Comparison of ENCODE assay signal across 8 cellular contexts in genomic region chr19:10095948-10096614, GRCh38. TPM values are rescaled to one million over a fixed set of nuclear protein-coding genes. Genes with fewer than 3 reads are reported as not detected.
DNase-seq lines count a peak whose midpoint lies in the region; ATAC-seq, FAIRE-seq and TF ChIP-seq lines count a peak whose summit lies in the region.

No MANE protein-coding gene starts in this region.

- H3K36me3 Mint-ChIP-seq in T-cell = peaks cover 18% of the 10 kb centered on the region

- POLR2A ChIA-PET in T-cell (lab: Charles Lee) = interaction anchor here in 1 of 2 donors (0.6 kb wide), 1 partner anchor 46 kb away, joined by 5 read pairs; no protein-coding TSS in a partner anchor

- no peaks in the 10 kb centered on the region for H3K9me3 ChIP-seq in right atrium auricular region
- no peaks in the 10 kb centered on the region for H3K9me3 ChIP-seq in uterus

- H3K27ac Mint-ChIP-seq in T-cell = peak overlapping the region; percentile 36 to 71

- peak; percentile 99 for FAIRE-seq in GM12891 (lab: Jason Lieb, UNC)

- DNase-seq in GM12891 (ENCODE audit: insufficient read length, low spot score) (peak; percentile 97), NCI-H128 (lab: John Stamatoyannopoulos, UW; ENCODE audit: unreplicated experiment) (peak; percentile 72), T-cell (peak; percentile 72 to 91 (median 85)), amygdala (lab: John Stamatoyannopoulos, UW) (peak in 55 of 56 donors; percentile 33 to 92 (median 79)), right atrium auricular region (ENCODE audit: low spot score) (peak; percentile 88), renal cortical epithelial cell (ENCODE audit: low read depth) (peak; percentile 65), uterus (peak; percentile 65 to 89)

- TF ChIP-seq CTCF in right atrium auricular region (IDR thresholded peaks at IDR 0.05) (peak in 1 of 2 donors; percentile 9), uterus (IDR thresholded peaks at IDR 0.05) (peak in 2 of 4 experiments; percentile 22 to 43)

- ATAC-seq in HG02763 (IDR thresholded peaks at IDR 0.05; ENCODE audit: unreplicated experiment) (peak; percentile 83), T-cell (replicated peaks in 1 of 4) (peak; percentile 89 to 91 (median 89))

- no peaks in the 10 kb centered on the region for H3K27me3 Mint-ChIP-seq in T-cell

- H3K27ac ChIP-seq in right atrium auricular region = peak overlapping the region; percentile 63 to 71
- peak overlapping the region; percentile 33 to 55 for H3K27ac ChIP-seq in uterus

- H3K36me3 ChIP-seq in right atrium auricular region (peaks cover 3% of the 10 kb centered on the region), uterus (no peaks in the 10 kb centered on the region)

- H3K4me3 ChIP-seq in right atrium auricular region (peak overlapping the region; percentile 37 to 58), uterus (peak overlapping the region; percentile 27 to 46)

- CTCF ChIA-PET in T-cell (lab: Charles Lee) = interaction anchor here in 1 of 2 donors (0.6 to 1.6 kb wide), 10 partner anchors 8 to 154 kb away, joined by 3 to 16 read pairs (median 6); partner anchors contain the start of genes P2RY11 and PPAN

- no peaks in the 10 kb centered on the region for H3K9me3 Mint-ChIP-seq in T-cell

- H3K27me3 ChIP-seq in right atrium auricular region = no peaks in the 10 kb centered on the region
- no peaks in the 10 kb centered on the region for H3K27me3 ChIP-seq in uterus

- no peak for TF ChIP-seq POLR2A in GM12891 (IDR thresholded peaks at IDR 0.05; ENCODE audit: low read depth, low read length)
- peak in 1 of 2 donors; percentile 41 for TF ChIP-seq POLR2A in uterus (IDR thresholded peaks at IDR 0.05)

- H3K4me1 ChIP-seq in right atrium auricular region (peaks cover 0 to 13% of the 10 kb centered on the region in 2 donors), uterus (no peaks in the 10 kb centered on the region)

- H3K4me1 Mint-ChIP-seq in T-cell = peaks cover 27 to 38% (median 30%) of the 10 kb centered on the region in 3 donors

- intact Hi-C loops in uterus (cut with DNase I; ENCODE audit: low total_unique reads) = no loop called here

- peak overlapping the region; percentile 46 to 68 (median 59) for H3K4me3 Mint-ChIP-seq in T-cell

TF ChIP-seq in GM12891, 5 proteins besides CTCF, POLR2A, EP300 and RAD21:
- TF ChIP-seq POLR2AphosphoS5 (IDR thresholded peaks at IDR 0.05; ENCODE audit: low read depth, low read length) = no peak
- no peak for TF ChIP-seq TAF1 (IDR thresholded peaks at IDR 0.05; ENCODE audit: low read depth, low read length)
- no peak for TF ChIP-seq PAX5 (IDR thresholded peaks at IDR 0.05; ENCODE audit: insufficient read depth, low read length, severe bottlenecking)
- no peak for TF ChIP-seq SPI1 (IDR thresholded peaks at IDR 0.05; ENCODE audit: low read depth, low read length)
- no peak for TF ChIP-seq POU2F2 (IDR thresholded peaks at IDR 0.05; ENCODE audit: low read depth, low read length)
TF ChIP-seq in GM12891: peak in this region for 0.

RNA-seq across cellular contexts. Expression of gene ANGPTL6, which starts 6.4 kb away (rescaled TPM):
- 18.1 TPM for polyA plus RNA-seq in GM12891 (2012; ENCODE audit: low read depth, missing spikeins)
- total RNA-seq in T-cell = 1 to 10 TPM in 3 of 5 donors, under 1 TPM in 2; 0.37 to 1.7 (median 1.1) TPM
- total RNA-seq in right atrium auricular region = under 1 TPM in 1 of 2 donors, not detected in 1; 0.31 TPM
- under 0.01 and 0.35 TPM in 2 replicates for total RNA-seq in renal cortical epithelial cell
- total RNA-seq in uterus = 1 to 10 TPM in 1 of 4 donors, not detected in 3; 5.5 TPM

RNA-seq across cellular contexts. Expression of gene SHFL, which starts 10.0 kb away (rescaled TPM):
- polyA plus RNA-seq in GM12891 (2012; ENCODE audit: low read depth, missing spikeins) = 60.6 TPM
- total RNA-seq in T-cell (100 to 1,000 TPM in 3 of 5 donors, 10 to 100 TPM in 2; 75.5 to 116 (median 109) TPM), right atrium auricular region (10 to 100 TPM; 11.6 to 16.8 TPM), renal cortical epithelial cell (22.1 and 24.1 TPM in 2 replicates), uterus (10 to 100 TPM; 23.2 to 79.2 (median 44.8) TPM)

RNA-seq across cellular contexts. Expression of gene PPAN, which starts 10.1 kb away (rescaled TPM):
- 87.1 TPM for polyA plus RNA-seq in GM12891 (2012; ENCODE audit: low read depth, missing spikeins)
- 100 to 1,000 TPM in 3 of 5 donors, 10 to 100 TPM in 2; 89.3 to 140 (median 123) TPM for total RNA-seq in T-cell
- 10 to 100 TPM; 12.7 to 23.2 TPM for total RNA-seq in right atrium auricular region
- 41.0 and 46.2 TPM in 2 replicates for total RNA-seq in renal cortical epithelial cell
- 10 to 100 TPM in 3 of 4 donors, 1 to 10 TPM in 1; 5.6 to 54.8 (median 26.1) TPM for total RNA-seq in uterus

RNA-seq across cellular contexts. Expression of gene P2RY11, which starts 15.4 kb away (rescaled TPM):
- polyA plus RNA-seq in GM12891 (2012; ENCODE audit: low read depth, missing spikeins) = 35.3 TPM
- total RNA-seq in T-cell (10 to 100 TPM; 58.8 to 75.2 (median 61.7) TPM), right atrium auricular region (1 to 10 TPM in 1 of 2 donors, under 1 TPM in 1; 0.30 to 3.9 TPM), renal cortical epithelial cell (10.2 TPM in 1 of 2 replicates, not detected in the other), uterus (10 to 100 TPM in 1 of 4 donors, 1 to 10 TPM in 2, under 1 TPM in 1; 0.51 to 19.1 (median 4.4) TPM)

RNA-seq across cellular contexts. Expression of gene EIF3G, which starts 23.6 kb away (rescaled TPM):
- 234 TPM for polyA plus RNA-seq in GM12891 (2012; ENCODE audit: low read depth, missing spikeins)
- total RNA-seq in T-cell (100 to 1,000 TPM; 288 to 435 (median 387) TPM), right atrium auricular region (100 to 1,000 TPM; 163 to 240 TPM), renal cortical epithelial cell (309 and 416 TPM in 2 replicates), uterus (100 to 1,000 TPM; 162 to 460 (median 226) TPM)

Comparison
In these comparisons a context has a peak if more than half of its experiments do, and no peak if none do; other contexts are left out.
1. Peak in every context shown above with its lines: DNase-seq, ATAC-seq, H3K4me3 ChIP-seq and H3K27ac ChIP-seq.